In the genomic region with DNA sequence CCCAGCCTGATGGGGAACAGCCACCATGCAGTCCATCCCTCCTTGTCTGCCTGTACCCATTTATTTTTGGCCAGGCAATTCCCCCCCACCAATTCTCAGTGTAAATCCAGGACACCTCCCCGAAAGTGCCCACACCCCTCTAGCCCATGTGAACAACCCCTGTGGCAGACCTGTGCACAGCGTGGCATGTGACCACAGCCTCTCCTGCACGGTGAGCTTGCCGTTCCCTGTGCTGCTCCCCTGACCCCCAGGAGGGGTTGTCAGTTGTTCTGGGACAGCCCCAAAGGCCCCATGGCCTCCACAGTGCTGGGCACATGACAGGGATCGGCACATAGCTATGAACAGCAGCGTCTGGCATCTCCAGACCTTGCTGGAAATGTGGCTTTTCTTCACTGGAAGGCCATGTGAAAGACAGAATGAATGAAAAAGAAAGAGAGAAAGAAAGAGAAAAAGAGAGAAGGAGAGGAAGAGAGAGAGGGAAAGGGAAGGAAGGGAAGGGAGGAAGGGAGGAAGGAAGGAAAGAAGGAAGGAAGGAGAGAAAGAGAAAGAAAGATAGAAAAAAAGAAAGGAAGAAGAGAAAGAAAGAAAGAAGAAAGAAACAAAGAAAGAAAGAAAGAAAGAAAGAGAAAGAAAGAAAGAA, we compare ENCODE assay signal across 20 cellular contexts. TPM values are rescaled to one million over a fixed set of nuclear protein-coding genes. Genes with fewer than 3 reads are reported as not detected.
DNase-seq lines count a peak whose midpoint lies in the region; TF ChIP-seq lines count a peak whose summit lies in the region.
"Had no signal": no experiment of that assay in that cellular context is flagged by ENCODE, and none has a peak within 500 bp of the region (broad histone marks: within the 10 kb centered on the region; RNA-seq: fewer than 3 reads in every experiment).

No MANE protein-coding gene starts in this region.

- H3K27ac Mint-ChIP-seq in neural crest cell (ENCODE audit: unreplicated experiment): peak overlapping the region; percentile 46
- H3K27ac Mint-ChIP-seq in activated T-helper 2 cell treated with anti-CD3 and anti-CD28 coated beads, Interferon-gamma antibody, Interleukin-2, Interleukin-4, amounts not matched to agents 10 μg/mL and 5 μg/mL and 100 μg/mL, durations not matched to agents 14 hours and 24 hours and 36 hours: no peak overlapping the region

- peaks cover 10 to 22% of the 10 kb centered on the region in 2 donors for H3K4me1 ChIP-seq in duodenal mucosa (ENCODE audit: control insufficient read depth in 1 of 2, insufficient read depth in 2 of 2, low read length in 2 of 2)

- no peaks in the 10 kb centered on the region for H3K9me3 ChIP-seq in duodenal mucosa (ENCODE audit: control insufficient read depth in 1 of 2, low read length in 2 of 2)
- no peaks in the 10 kb centered on the region for H3K9me3 ChIP-seq in WERI-Rb-1 (ENCODE audit: severe bottlenecking)

- intact Hi-C loops in activated T-helper 2 cell treated with anti-CD3 and anti-CD28 coated beads, Interferon-gamma antibody, Interleukin-2, Interleukin-4, amounts not matched to agents 10 μg/mL and 5 μg/mL and 100 μg/mL, durations not matched to agents 14 hours and 24 hours and 36 hours (cut with micrococcal nuclease): no loop called here

- no peak overlapping the region for H3K9ac ChIP-seq in duodenal mucosa (ENCODE audit: low read depth in 1 of 2, low read length in 2 of 2)
- H3K9ac ChIP-seq: neural progenitor cell had no signal

- TF ChIP-seq CTCF in C4-2B (conservative IDR thresholded peaks at IDR 0.05): no peak
- TF ChIP-seq CTCF in neural crest cell (conservative IDR thresholded peaks at IDR 0.05): no peak
- no peak for TF ChIP-seq CTCF in WERI-Rb-1 (IDR thresholded peaks at IDR 0.05; ENCODE audit: low read depth, low read length)

- no peaks in the 10 kb centered on the region for H3K36me3 Mint-ChIP-seq in neural crest cell (ENCODE audit: low read depth)
- no peaks in the 10 kb centered on the region for H3K36me3 Mint-ChIP-seq in activated T-helper 2 cell treated with anti-CD3 and anti-CD28 coated beads, Interferon-gamma antibody, Interleukin-2, Interleukin-4, amounts not matched to agents 10 μg/mL and 5 μg/mL and 100 μg/mL, durations not matched to agents 14 hours and 24 hours and 36 hours (ENCODE audit: low read depth)
- H3K36me3 Mint-ChIP-seq: neural progenitor cell had no signal

- no peak overlapping the region for H3K4me3 ChIP-seq in duodenal mucosa (ENCODE audit: low read depth in 1 of 2, low read length in 2 of 2)
- no peak overlapping the region for H3K4me3 ChIP-seq in WERI-Rb-1 (ENCODE audit: low read depth, low read length)
- H3K4me3 ChIP-seq: neural progenitor cell had no signal

- H3K36me3 ChIP-seq in duodenal mucosa (ENCODE audit: control insufficient read depth in 1 of 2, insufficient read depth in 2 of 2, low read length in 2 of 2): no peaks in the 10 kb centered on the region
- H3K36me3 ChIP-seq in WERI-Rb-1: no peaks in the 10 kb centered on the region
- H3K36me3 ChIP-seq: neural progenitor cell had no signal

- H3K27me3 ChIP-seq in duodenal mucosa (ENCODE audit: control insufficient read depth in 1 of 2, insufficient read depth in 2 of 2, low read length in 2 of 2) (no peaks in the 10 kb centered on the region), WERI-Rb-1 (ENCODE audit: insufficient read depth, low read depth, severe bottlenecking) (no peaks in the 10 kb centered on the region)
- H3K27me3 ChIP-seq: neural progenitor cell had no signal

- DNase-seq in HT-29 (ENCODE audit: low spot score): peak; percentile 14
- DNase-seq in neural crest cell (ENCODE audit: low read depth, low spot score): no peak
- no peak for DNase-seq in activated T-helper 2 cell treated with anti-CD3 and anti-CD28 coated beads, Interferon-gamma antibody, Interleukin-2, Interleukin-4, amounts not matched to agents 10 μg/mL and 5 μg/mL and 100 μg/mL, durations not matched to agents 14 hours and 24 hours and 36 hours (ENCODE audit: low spot score)
- DNase-seq in activated gamma-delta T cell (lab: John Stamatoyannopoulos, UW): no peak
- DNase-seq in NCI-H146 treated with DMSO at 0.1 percent for 48 hours (lab: John Stamatoyannopoulos, UW; ENCODE audit: unreplicated experiment): no peak
- DNase-seq in WERI-Rb-1: no peak
- DNase-seq: activated CD4-positive, alpha-beta T cell treated with anti-CD3 and anti-CD28 coated beads for 4 hours; activated effector memory CD4-positive, alpha-beta T cell treated with anti-CD3 and anti-CD28 coated beads, Interleukin-2, amount 50 U/mL, for 16 hours; HCEC 1CT; hippocampal formation; NCI-H1105; retina; stimulated activated CD4-positive, alpha-beta T cell treated with anti-CD3 and anti-CD28 coated beads, Interleukin-15, amount 100 ng/mL, for 24 hours; stimulated activated naive CD4-positive, alpha-beta T cell had no signal

- H3K4me3 Mint-ChIP-seq in neural crest cell: no peak overlapping the region
- no peak overlapping the region for H3K4me3 Mint-ChIP-seq in activated T-helper 2 cell treated with anti-CD3 and anti-CD28 coated beads, Interferon-gamma antibody, Interleukin-2, Interleukin-4, amounts not matched to agents 10 μg/mL and 5 μg/mL and 100 μg/mL, durations not matched to agents 14 hours and 24 hours and 36 hours (ENCODE audit: low read depth)
- H3K4me3 Mint-ChIP-seq: neural progenitor cell had no signal

- H3K4me1 Mint-ChIP-seq in neural crest cell: peaks cover 52% of the 10 kb centered on the region
- peaks cover 5% of the 10 kb centered on the region for H3K4me1 Mint-ChIP-seq in activated T-helper 2 cell treated with anti-CD3 and anti-CD28 coated beads, Interferon-gamma antibody, Interleukin-2, Interleukin-4, amounts not matched to agents 10 μg/mL and 5 μg/mL and 100 μg/mL, durations not matched to agents 14 hours and 24 hours and 36 hours (ENCODE audit: low read depth)

- H3K9me3 Mint-ChIP-seq in neural crest cell: no peaks in the 10 kb centered on the region
- H3K9me3 Mint-ChIP-seq in activated T-helper 2 cell treated with anti-CD3 and anti-CD28 coated beads, Interferon-gamma antibody, Interleukin-2, Interleukin-4, amounts not matched to agents 10 μg/mL and 5 μg/mL and 100 μg/mL, durations not matched to agents 14 hours and 24 hours and 36 hours: no peaks in the 10 kb centered on the region
- H3K9me3 Mint-ChIP-seq: neural progenitor cell had no signal

- no peaks in the 10 kb centered on the region for H3K27me3 Mint-ChIP-seq in neural crest cell (ENCODE audit: low read depth)
- H3K27me3 Mint-ChIP-seq in activated T-helper 2 cell treated with anti-CD3 and anti-CD28 coated beads, Interferon-gamma antibody, Interleukin-2, Interleukin-4, amounts not matched to agents 10 μg/mL and 5 μg/mL and 100 μg/mL, durations not matched to agents 14 hours and 24 hours and 36 hours (ENCODE audit: low read depth): no peaks in the 10 kb centered on the region

- H3K27ac ChIP-seq in C4-2B (peak overlapping the region; percentile 92), duodenal mucosa (ENCODE audit: low read depth, low read length) (peak overlapping the region; percentile 15), WERI-Rb-1 (no peak overlapping the region)
- H3K27ac ChIP-seq: neural progenitor cell, RWPE1 had no signal

RNA-seq across cellular contexts. Expression of a gene that starts 3.9 kb away (rescaled TPM):
- total RNA-seq in HT-29 (2014; rRNA removed; shearing (Covaris generic)): 1.2 and 1.8 TPM in 2 replicates
- 2.0 and 4.0 TPM in 2 replicates for total RNA-seq in neural crest cell
- not detected in 2 replicates for total RNA-seq in activated T-helper 2 cell treated with anti-CD3 and anti-CD28 coated beads, Interferon-gamma antibody, Interleukin-2, Interleukin-4, amounts not matched to agents 10 μg/mL and 5 μg/mL and 100 μg/mL, durations not matched to agents 14 hours and 24 hours and 36 hours
- total RNA-seq: chondrocyte, mesenteric fat pad had no signal

RNA-seq across cellular contexts. Expression of a gene that starts 37.2 kb away (rescaled TPM):
- 0.76 and 1.5 TPM in 2 replicates for total RNA-seq in HT-29 (2014; rRNA removed; shearing (Covaris generic))
- total RNA-seq in neural crest cell: 0.16 and 0.26 TPM in 2 replicates
- not detected in 2 replicates for total RNA-seq in activated T-helper 2 cell treated with anti-CD3 and anti-CD28 coated beads, Interferon-gamma antibody, Interleukin-2, Interleukin-4, amounts not matched to agents 10 μg/mL and 5 μg/mL and 100 μg/mL, durations not matched to agents 14 hours and 24 hours and 36 hours
